Comparison of ENCODE assay signal across 1 cellular context in genomic region chr12:550473-551260, GRCh38.
TF ChIP-seq lines count a peak whose summit lies in the region.

No MANE protein-coding gene starts in this region.

TF ChIP-seq in liver, 16 proteins besides CTCF, POLR2A, EP300 and RAD21 (continued from another document):
- TF ChIP-seq REST (IDR thresholded peaks at IDR 0.05), result no peak
- no peak for TF ChIP-seq YY1 (IDR thresholded peaks at IDR 0.05)
TF ChIP-seq in liver: peak in this region for 1.
